8 cellular contexts compared by ENCODE assay signal in the genomic region with DNA sequence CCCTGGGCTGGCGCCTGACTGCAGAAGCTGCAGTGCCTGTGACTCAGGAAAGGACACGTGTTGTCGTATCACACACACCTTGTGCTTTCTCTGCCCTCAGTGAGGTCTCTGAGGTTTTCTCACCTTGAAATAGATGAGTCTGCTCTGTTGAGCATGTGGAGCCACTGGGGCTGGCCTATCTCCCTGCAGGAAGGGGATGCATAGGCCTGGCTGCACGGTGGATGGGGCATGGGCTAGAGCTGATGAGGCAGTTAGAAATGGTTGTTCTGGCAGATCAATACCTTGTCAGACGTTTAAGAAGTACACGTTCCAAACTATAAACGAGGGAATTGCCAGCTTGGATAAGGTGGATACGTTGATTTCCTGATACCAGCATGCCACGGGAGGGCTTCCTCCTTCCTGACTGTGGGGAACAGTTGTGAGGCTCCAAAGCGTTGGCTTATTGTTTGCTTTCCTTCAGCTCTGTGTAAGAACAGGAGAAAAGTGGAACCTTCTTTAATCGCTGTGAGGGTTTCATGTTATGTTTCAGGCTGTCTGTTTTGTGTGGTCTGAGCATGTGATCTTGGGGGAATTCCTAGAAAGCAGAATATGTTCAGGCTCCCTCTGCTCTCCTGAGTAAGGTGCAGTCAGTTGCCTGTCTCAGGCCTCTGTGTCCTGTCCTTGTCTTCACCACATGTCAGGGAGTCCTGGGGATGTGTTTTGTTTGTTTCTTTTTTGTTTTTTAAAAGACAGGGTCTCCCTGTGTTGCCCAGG. TPM values are rescaled to one million over a fixed set of nuclear protein-coding genes. Genes with fewer than 3 reads are reported as not detected.
DNase-seq lines count a peak whose midpoint lies in the region; ATAC-seq, FAIRE-seq and TF ChIP-seq lines count a peak whose summit lies in the region.

No MANE protein-coding gene starts in this region.

- DNase-seq in GM18507 (ENCODE audit: extremely low spot score, insufficient read length, low read depth) = peak; percentile 56
- peak; percentile 88 for DNase-seq in activated CD8-positive, alpha-beta memory T cell treated with anti-CD3 and anti-CD28 coated beads, Interleukin-2, amount 10 ng/mL, durations not matched to agents 7 days and 5 days
- DNase-seq in cortex of kidney (lab: John Stamatoyannopoulos, UW) = no peak
- no peak for DNase-seq in Right ventricle myocardium superior
- no peak for DNase-seq in NCI-H510A treated with DMSO at 0.1 percent for 48 hours (lab: John Stamatoyannopoulos, UW)

- FAIRE-seq in GM18507 (lab: Jason Lieb, UNC) = peak; percentile 93

- H3K9ac ChIP-seq in skeletal muscle tissue (ENCODE audit: low read depth in 1 of 3, low read length in 3 of 3) = peak overlapping the region; percentile 11 to 69 (median 27)

- no peak for TF ChIP-seq CTCF in gastroesophageal sphincter (IDR thresholded peaks at IDR 0.05)

- H3K36me3 ChIP-seq in skeletal muscle tissue (ENCODE audit: control insufficient read depth in 3 of 3, insufficient read depth in 3 of 3, low read length in 3 of 3) (peaks cover 47 to 58% (median 54%) of the 10 kb centered on the region in 3 donors), gastroesophageal sphincter (peaks cover 0 to 83% of the 10 kb centered on the region in 2 donors)

- no peak for TF ChIP-seq POLR2A in gastroesophageal sphincter (IDR thresholded peaks at IDR 0.05)

- H3K4me1 ChIP-seq in skeletal muscle tissue (ENCODE audit: control insufficient read depth in 3 of 3, insufficient read depth in 3 of 3, low read length in 3 of 3) = peaks cover 17 to 71% (median 33%) of the 10 kb centered on the region in 3 donors
- H3K4me1 ChIP-seq in gastroesophageal sphincter = no peaks in the 10 kb centered on the region

- H3K36me3 Mint-ChIP-seq in activated CD8-positive, alpha-beta memory T cell treated with anti-CD3 and anti-CD28 coated beads, Interleukin-2, amount 10 ng/mL, durations not matched to agents 7 days and 5 days = peaks cover 44% of the 10 kb centered on the region

- ATAC-seq in HG02852 (IDR thresholded peaks at IDR 0.05; ENCODE audit: unreplicated experiment) (peak; percentile 62), gastroesophageal sphincter (no peak), Right ventricle myocardium superior (ENCODE audit: poor library complexity) (no peak)
- peak; percentile 95 for ATAC-seq in activated CD8-positive, alpha-beta memory T cell treated with anti-CD3 and anti-CD28 coated beads, Interleukin-2, amount 10 ng/mL, durations not matched to agents 7 days and 5 days

- H3K9me3 Mint-ChIP-seq in activated CD8-positive, alpha-beta memory T cell treated with anti-CD3 and anti-CD28 coated beads, Interleukin-2, amount 10 ng/mL, durations not matched to agents 7 days and 5 days (ENCODE audit: low read depth) = no peaks in the 10 kb centered on the region

- CTCF ChIA-PET in activated CD8-positive, alpha-beta memory T cell treated with anti-CD3 and anti-CD28 coated beads, Interleukin-2, amount 10 ng/mL, durations not matched to agents 7 days and 5 days (lab: Charles Lee) = interaction anchor here (0.7 to 1.9 kb wide), 5 partner anchors 12 to 252 kb away, joined by 3 to 7 read pairs (median 4); no protein-coding TSS in a partner anchor

- H3K4me3 ChIP-seq in skeletal muscle tissue (ENCODE audit: low read length in 3 of 3) (peak overlapping the region in 2 of 3 donors; percentile 2 to 52), gastroesophageal sphincter (no peak overlapping the region)

- WGBS in gastroesophageal sphincter (ENCODE audit: low coverage in 1 of 2), 2 donors = 50 to 79% methylated on average over 3 to 11 of the region's 11 CpGs

- no peaks in the 10 kb centered on the region for H3K9me3 ChIP-seq in skeletal muscle tissue (ENCODE audit: control insufficient read depth in 3 of 3, low read length in 3 of 3)
- H3K9me3 ChIP-seq in gastroesophageal sphincter = no peaks in the 10 kb centered on the region

- H3K4me1 Mint-ChIP-seq in activated CD8-positive, alpha-beta memory T cell treated with anti-CD3 and anti-CD28 coated beads, Interleukin-2, amount 10 ng/mL, durations not matched to agents 7 days and 5 days = peaks cover 29% of the 10 kb centered on the region

- H3K27me3 ChIP-seq in skeletal muscle tissue (ENCODE audit: control insufficient read depth in 3 of 3, insufficient read depth in 3 of 3, low read length in 3 of 3) = no peaks in the 10 kb centered on the region
- no peaks in the 10 kb centered on the region for H3K27me3 ChIP-seq in gastroesophageal sphincter

- H3K27ac ChIP-seq in skeletal muscle tissue (ENCODE audit: low read depth, low read length) (peak overlapping the region; percentile 7), gastroesophageal sphincter (no peak overlapping the region)

- peak overlapping the region; percentile 60 for H3K4me3 Mint-ChIP-seq in activated CD8-positive, alpha-beta memory T cell treated with anti-CD3 and anti-CD28 coated beads, Interleukin-2, amount 10 ng/mL, durations not matched to agents 7 days and 5 days

- H3K27me3 Mint-ChIP-seq in activated CD8-positive, alpha-beta memory T cell treated with anti-CD3 and anti-CD28 coated beads, Interleukin-2, amount 10 ng/mL, durations not matched to agents 7 days and 5 days = no peaks in the 10 kb centered on the region

- intact Hi-C loops in Right ventricle myocardium superior (cut with DNase I) = no loop called here

- TF ChIP-seq EP300 in gastroesophageal sphincter (IDR thresholded peaks at IDR 0.05) = no peak

- peak overlapping the region; percentile 84 for H3K27ac Mint-ChIP-seq in activated CD8-positive, alpha-beta memory T cell treated with anti-CD3 and anti-CD28 coated beads, Interleukin-2, amount 10 ng/mL, durations not matched to agents 7 days and 5 days

RNA-seq across cellular contexts. Expression of a gene that starts 44.8 kb away (rescaled TPM):
- 100 to 1,000 TPM in 1 of 2 experiments, 10 to 100 TPM in 1; 89.7 to 104 TPM for total RNA-seq in activated CD8-positive, alpha-beta memory T cell treated with anti-CD3 and anti-CD28 coated beads, Interleukin-2, amount 10 ng/mL, durations not matched to agents 7 days and 5 days
- total RNA-seq in skeletal muscle tissue (42.8 TPM), gastroesophageal sphincter (10 to 100 TPM; 24.3 to 31.1 (median 27.3) TPM), Right ventricle myocardium superior (28.9 TPM)

RNA-seq across cellular contexts. Expression of a gene that starts 45.0 kb away (rescaled TPM):
- 10 to 100 TPM; 48.4 to 82.1 TPM for total RNA-seq in activated CD8-positive, alpha-beta memory T cell treated with anti-CD3 and anti-CD28 coated beads, Interleukin-2, amount 10 ng/mL, durations not matched to agents 7 days and 5 days
- total RNA-seq in skeletal muscle tissue (3.1 TPM), gastroesophageal sphincter (1 to 10 TPM in 2 of 4 donors, under 1 TPM in 2; 0.13 to 2.8 (median 1.2) TPM), Right ventricle myocardium superior (1.0 TPM)

Comparison
In these comparisons a context has a peak if more than half of its experiments do, and no peak if none do; other contexts are left out.
1. DNase-seq: peak in GM18507 (single experiment) and activated CD8-positive, alpha-beta memory T cell treated with anti-CD3 and anti-CD28 coated beads, Interleukin-2, amount 10 ng/mL, durations not matched to agents 7 days and 5 days (single experiment); none in cortex of kidney (single experiment), Right ventricle myocardium superior (single experiment) and NCI-H510A treated with DMSO at 0.1 percent for 48 hours (single experiment).
2. ATAC-seq: peak in HG02852 (single experiment) and activated CD8-positive, alpha-beta memory T cell treated with anti-CD3 and anti-CD28 coated beads, Interleukin-2, amount 10 ng/mL, durations not matched to agents 7 days and 5 days (single experiment); none in gastroesophageal sphincter (single experiment) and Right ventricle myocardium superior (single experiment).
3. H3K4me3 ChIP-seq: peak in skeletal muscle tissue (2 of 3); none in gastroesophageal sphincter (0 of 2).
4. RNA of a gene that starts 45.0 kb away (total RNA-seq): 48.4 to 82.1 TPM in activated CD8-positive, alpha-beta memory T cell treated with anti-CD3 and anti-CD28 coated beads, Interleukin-2, amount 10 ng/mL, durations not matched to agents 7 days and 5 days; 3.1 TPM in skeletal muscle tissue (single experiment), 0.13 to 2.8 TPM in gastroesophageal sphincter and 1.0 TPM in Right ventricle myocardium superior (single experiment); every median in the first group is over 10 times any median in the second.